In genomic region chr21:33936221-33937038, GRCh38 we compare ENCODE assay signal across 1 cellular context.
TF ChIP-seq lines count a peak whose summit lies in the region.

No MANE protein-coding gene starts in this region.

TF ChIP-seq in GM23338, 12 proteins besides CTCF, POLR2A, EP300 and RAD21 (continued from another document):
- no peak for TF ChIP-seq ETS1 (IDR thresholded peaks at IDR 0.05)
